ENCODE assay signal across 12 cellular contexts in genomic region chr17:8791910-8792270, GRCh38. TPM values are rescaled to one million over a fixed set of nuclear protein-coding genes. Genes with fewer than 3 reads are reported as not detected.
A peak's percentile ranks its signal among the peaks of the same experiment; 100 is the strongest.
DNase-seq lines count a peak whose midpoint lies in the region; ATAC-seq and TF ChIP-seq lines count a peak whose summit lies in the region.
"Had no signal": no experiment of that assay in that cellular context is flagged by ENCODE, and none has a peak within 500 bp of the region (broad histone marks: within the 10 kb centered on the region; RNA-seq: fewer than 3 reads in every experiment).

No MANE protein-coding gene starts in this region.

- POLR2A ChIA-PET in naive thymus-derived CD4-positive, alpha-beta T cell (lab: Charles Lee), result interaction anchor here (0.6 kb wide), 1 partner anchor 303 kb away, joined by 3 read pairs; no protein-coding TSS in a partner anchor

- H3K4me3 ChIP-seq in mammary epithelial cell (replicated peaks in 1 of 3; ENCODE audit: insufficient read depth in 1 of 3, low read depth in 2 of 3, low read length in 3 of 3), result no peak overlapping the region
- no peak overlapping the region for H3K4me3 ChIP-seq in naive thymus-derived CD4-positive, alpha-beta T cell (ENCODE audit: low read length)

- no peak overlapping the region for H3K27ac Mint-ChIP-seq in naive thymus-derived CD4-positive, alpha-beta T cell
- H3K27ac Mint-ChIP-seq: type B pancreatic cell had no signal

- DNase-seq in Caki2 (ENCODE audit: low read depth) (peak; percentile 82), mammary epithelial cell (peak; percentile 82), OCI-M1 (lab: John Stamatoyannopoulos, UW) (no peak)
- no peak for DNase-seq in naive thymus-derived CD4-positive, alpha-beta T cell
- no peak for DNase-seq in stimulated activated CD4-positive, alpha-beta T cell treated with anti-CD3 and anti-CD28 coated beads, Interleukin-2, amount 100 ng/mL, for 24 hours
- DNase-seq: activated gamma-delta T cell treated with Interleukin-2 at 50 U/mL for 16 hours; effector CD4-positive, alpha-beta T cell; kidney had no signal

- TF ChIP-seq RAD21 in Ishikawa (IDR thresholded peaks at IDR 0.05; ENCODE audit: low read depth), result no peak

- no peaks in the 10 kb centered on the region for H4K20me1 ChIP-seq in mammary epithelial cell (ENCODE audit: insufficient read depth, low read length)

- no TSS peak for BruUV-seq in mammary epithelial cell (replicated peaks; lab: Mats Ljungman, UMichigan)

- H3K4me1 Mint-ChIP-seq in naive thymus-derived CD4-positive, alpha-beta T cell, result peaks cover 0 to 3% (median 0%) of the 10 kb centered on the region in 7 donors

- no peak overlapping the region for H3K9ac ChIP-seq in mammary epithelial cell (ENCODE audit: insufficient read depth, low read length)

- no peak overlapping the region for H2AFZ ChIP-seq in mammary epithelial cell (ENCODE audit: low read depth, low read length)

- in situ Hi-C loops in Caki2 (cut with HindIII; ENCODE audit: low pct_unique_long_range_greater_than_20kb, low sequenced_read_pairs), result no loop called here
- in situ Hi-C loops in mammary epithelial cell (cut with MboI; ENCODE audit: low sequenced_read_pairs in 2 of 2), result loop anchor here (10.0 to 25.0 kb wide), 2 partner anchors 103 to 730 kb away; no protein-coding TSS in a partner anchor

- dilution Hi-C loops in mammary epithelial cell (cut with HindIII; ENCODE audit: low sequenced_read_pairs), result no loop called here

- CTCF ChIA-PET in mammary epithelial cell (lab: Charles Lee; ENCODE audit: low non-redundant PET), result no interaction called here
- CTCF ChIA-PET in naive thymus-derived CD4-positive, alpha-beta T cell (lab: Charles Lee), result interaction anchor here (0.6 to 0.9 kb wide), 2 partner anchors 76 to 385 kb away, joined by 3 read pairs; partner anchors contain the start of gene PIK3R6

- H3K9me3 Mint-ChIP-seq in naive thymus-derived CD4-positive, alpha-beta T cell, result peaks cover 0 to 12% (median 3%) of the 10 kb centered on the region in 11 donors
- H3K9me3 Mint-ChIP-seq: type B pancreatic cell had no signal

- TF ChIP-seq CTCF in mammary epithelial cell (conservative IDR thresholded peaks at IDR 0.05 in 1 of 2, IDR thresholded peaks at IDR 0.05 in 1 of 2; ENCODE audit: extremely low read depth in 1 of 2, insufficient read depth in 1 of 2, low read depth in 1 of 2, low read length in 2 of 2), result no peak

- WGBS in mammary epithelial cell (ENCODE audit: low coverage, missing lambda C conversion rate), result 100% methylated on average over 1 of the region's 2 CpGs

- peaks cover 9% of the 10 kb centered on the region for H3K9me3 ChIP-seq in mammary epithelial cell (replicated peaks; ENCODE audit: insufficient read depth, low read length)
- H3K9me3 ChIP-seq in naive thymus-derived CD4-positive, alpha-beta T cell (ENCODE audit: control insufficient read depth in 2 of 3, low read length in 3 of 3), result no peaks in the 10 kb centered on the region

- peak; percentile 68 for ATAC-seq in naive thymus-derived CD4-positive, alpha-beta T cell
- ATAC-seq in HG03097 (IDR thresholded peaks at IDR 0.05; ENCODE audit: low FRiP score, unreplicated experiment), result no peak

- H3K4me1 ChIP-seq in mammary epithelial cell (ENCODE audit: insufficient read depth, low read length), result no peaks in the 10 kb centered on the region
- no peaks in the 10 kb centered on the region for H3K4me1 ChIP-seq in naive thymus-derived CD4-positive, alpha-beta T cell (ENCODE audit: control insufficient read depth in 2 of 2, insufficient read depth in 2 of 2, low read length in 2 of 2)

- no peak overlapping the region for H3K4me2 ChIP-seq in mammary epithelial cell (ENCODE audit: insufficient read depth, low read depth, low read length)

- intact Hi-C loops in mammary epithelial cell (cut with micrococcal nuclease), result no loop called here
- intact Hi-C loops in naive thymus-derived CD4-positive, alpha-beta T cell (cut with micrococcal nuclease), result loop anchor here in 1 of 2 donors (10.0 kb wide), 1 partner anchor 103 kb away; no protein-coding TSS in a partner anchor

- peaks cover 0 to 5% (median 0%) of the 10 kb centered on the region in 5 donors for H3K36me3 Mint-ChIP-seq in naive thymus-derived CD4-positive, alpha-beta T cell
- H3K36me3 Mint-ChIP-seq: type B pancreatic cell had no signal

- no peaks in the 10 kb centered on the region for H3K79me2 ChIP-seq in mammary epithelial cell (ENCODE audit: insufficient read depth, low read length)

- no peaks in the 10 kb centered on the region for H3K27me3 ChIP-seq in mammary epithelial cell (ENCODE audit: insufficient read depth, low read length)
- no peaks in the 10 kb centered on the region for H3K27me3 ChIP-seq in naive thymus-derived CD4-positive, alpha-beta T cell (ENCODE audit: control insufficient read depth in 2 of 2, insufficient read depth in 2 of 2, low read length in 2 of 2)

- no peak overlapping the region for H3K4me3 Mint-ChIP-seq in naive thymus-derived CD4-positive, alpha-beta T cell
- H3K4me3 Mint-ChIP-seq: type B pancreatic cell had no signal

- no peaks in the 10 kb centered on the region for H3K36me3 ChIP-seq in mammary epithelial cell (ENCODE audit: insufficient read depth, low read length)
- H3K36me3 ChIP-seq in naive thymus-derived CD4-positive, alpha-beta T cell (ENCODE audit: control insufficient read depth in 2 of 3, insufficient read depth in 3 of 3, low read length in 3 of 3), result no peaks in the 10 kb centered on the region

- H3K27ac ChIP-seq in mammary epithelial cell (ENCODE audit: insufficient read depth, low read depth, low read length), result no peak overlapping the region
- H3K27ac ChIP-seq in naive thymus-derived CD4-positive, alpha-beta T cell (ENCODE audit: low read depth, low read length), result no peak overlapping the region

- peaks cover 0 to 11% (median 4%) of the 10 kb centered on the region in 5 donors for H3K27me3 Mint-ChIP-seq in naive thymus-derived CD4-positive, alpha-beta T cell

- no peak for TF ChIP-seq EP300 in Ishikawa (IDR thresholded peaks at IDR 0.05; ENCODE audit: borderline replicate concordance)

TF ChIP-seq in Ishikawa, 13 proteins besides CTCF, POLR2A, EP300 and RAD21:
- TF ChIP-seq USF1 (IDR thresholded peaks at IDR 0.05) (no peak), CEBPB (IDR thresholded peaks at IDR 0.05) (peak; percentile 42; the same call in 1 of the 2 replicates), YY1 (IDR thresholded peaks at IDR 0.05; ENCODE audit: low read depth) (no peak)
- TF ChIP-seq, protein P1, sequence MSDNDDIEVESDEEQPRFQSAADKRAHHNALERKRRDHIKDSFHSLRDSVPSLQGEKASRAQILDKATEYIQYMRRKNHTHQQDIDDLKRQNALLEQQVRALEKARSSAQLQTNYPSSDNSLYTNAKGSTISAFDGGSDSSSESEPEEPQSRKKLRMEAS (IDR thresholded peaks at IDR 0.05), result no peak

RNA-seq across cellular contexts. Expression of gene MFSD6L, which starts 7.3 kb away (rescaled TPM):
- total RNA-seq in Caki2 (2014; rRNA removed; shearing (Covaris generic); ENCODE audit: low replicate concordance), result not detected in 2 replicates
- total RNA-seq in mammary epithelial cell, result not detected
- 0.02 TPM for polyA plus RNA-seq in mammary epithelial cell
- polyA minus RNA-seq in mammary epithelial cell, result not detected
- 1 to 10 TPM in 1 of 5 experiments, under 1 TPM in 1, not detected in 3; 0.96 to 1.8 TPM for total RNA-seq in naive thymus-derived CD4-positive, alpha-beta T cell
- not detected for polyA plus RNA-seq in naive thymus-derived CD4-positive, alpha-beta T cell

RNA-seq across cellular contexts. Expression of gene SPDYE4, which starts 33.5 kb away (rescaled TPM):
- total RNA-seq in Caki2 (2014; rRNA removed; shearing (Covaris generic); ENCODE audit: low replicate concordance), result not detected in 2 replicates
- total RNA-seq in mammary epithelial cell, result not detected
- not detected for polyA plus RNA-seq in mammary epithelial cell
- not detected for polyA minus RNA-seq in mammary epithelial cell
- under 1 TPM in 1 of 5 experiments, not detected in 4; 0.34 TPM for total RNA-seq in naive thymus-derived CD4-positive, alpha-beta T cell
- not detected for polyA plus RNA-seq in naive thymus-derived CD4-positive, alpha-beta T cell
- total RNA-seq: H1, kidney had no signal
- polyA plus RNA-seq: H1 had no signal

RNA-seq across cellular contexts. Expression of gene CCDC42, which starts 47.3 kb away (rescaled TPM):
- total RNA-seq in Caki2 (2014; rRNA removed; shearing (Covaris generic); ENCODE audit: low replicate concordance), result not detected in 2 replicates
- not detected for total RNA-seq in mammary epithelial cell
- polyA plus RNA-seq in mammary epithelial cell, result not detected
- polyA minus RNA-seq in mammary epithelial cell, result not detected
- total RNA-seq in naive thymus-derived CD4-positive, alpha-beta T cell, result 1 to 10 TPM in 1 of 5 experiments, not detected in 4; 1.6 TPM
- polyA plus RNA-seq in naive thymus-derived CD4-positive, alpha-beta T cell, result not detected
- total RNA-seq: H1, kidney had no signal
- polyA plus RNA-seq: H1 had no signal

Comparison
In these comparisons a context has a peak if more than half of its experiments do, and no peak if none do; other contexts are left out.
1. DNase-seq: peak in Caki2 (single experiment) and mammary epithelial cell (single experiment); none in naive thymus-derived CD4-positive, alpha-beta T cell (0 of 9), OCI-M1 (single experiment) and stimulated activated CD4-positive, alpha-beta T cell treated with anti-CD3 and anti-CD28 coated beads, Interleukin-2, amount 100 ng/mL, for 24 hours (0 of 2).